In the genomic region with DNA sequence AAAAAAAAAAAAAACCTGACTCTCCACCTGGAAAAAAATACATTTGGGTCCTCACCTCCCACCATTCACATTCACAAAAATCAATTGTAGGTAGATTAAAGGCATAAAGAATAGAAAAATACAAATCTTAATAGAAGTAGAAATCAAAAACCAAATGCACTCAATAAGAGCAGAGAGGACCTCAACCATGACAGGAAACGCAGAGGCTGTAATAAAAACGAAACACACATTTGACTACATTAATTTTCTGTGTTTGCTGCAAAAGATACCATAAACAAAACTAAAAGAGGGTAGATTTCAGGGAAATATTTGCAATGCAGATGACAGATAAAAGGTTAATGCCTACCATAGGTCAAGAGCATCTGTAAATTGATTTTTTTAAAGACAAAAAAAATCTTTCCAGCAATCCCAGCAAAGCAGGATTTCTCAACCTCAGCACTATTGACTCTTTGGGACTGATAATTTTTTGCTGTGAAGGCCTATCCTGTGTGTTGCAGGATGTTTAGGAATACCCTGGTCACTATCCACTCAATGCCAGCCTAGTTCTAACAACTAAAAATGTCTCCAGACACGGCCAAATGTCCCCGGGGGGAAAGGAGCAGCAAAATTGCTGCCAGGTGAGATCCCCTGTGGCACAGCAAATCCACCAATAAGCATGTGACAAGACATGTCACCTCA, we compare ENCODE assay signal across 1 cellular context.
TF ChIP-seq lines count a peak whose summit lies in the region.

No MANE protein-coding gene starts in this region.

TF ChIP-seq in K562, 482 proteins besides CTCF, POLR2A, EP300 and RAD21:
- TF ChIP-seq ZFP36 (IDR thresholded peaks at IDR 0.05; ENCODE audit: low read depth, low read length, partially characterized antibody) (no peak), ASH1L (IDR thresholded peaks at IDR 0.05; ENCODE audit: borderline replicate concordance, low read depth, partially characterized antibody) (no peak), RBM15 (IDR thresholded peaks at IDR 0.05; ENCODE audit: insufficient read depth, low read length) (no peak), KLF6 (CRISPR knock-in tag; IDR thresholded peaks at IDR 0.05; ENCODE audit: borderline replicate concordance) (no peak), CBX5 (IDR thresholded peaks at IDR 0.05; ENCODE audit: borderline replicate concordance, low read depth) (no peak), CBX2 (IDR thresholded peaks at IDR 0.05; ENCODE audit: insufficient read depth, low read length, poor library complexity, severe bottlenecking) (peak; percentile 67), ZNF316 (IDR thresholded peaks at IDR 0.05) (0 out of 2 replicates have a peak, but pooled peaks have one; percentile 5)
